Comparison of ENCODE assay signal across 34 cellular contexts in the genomic region with DNA sequence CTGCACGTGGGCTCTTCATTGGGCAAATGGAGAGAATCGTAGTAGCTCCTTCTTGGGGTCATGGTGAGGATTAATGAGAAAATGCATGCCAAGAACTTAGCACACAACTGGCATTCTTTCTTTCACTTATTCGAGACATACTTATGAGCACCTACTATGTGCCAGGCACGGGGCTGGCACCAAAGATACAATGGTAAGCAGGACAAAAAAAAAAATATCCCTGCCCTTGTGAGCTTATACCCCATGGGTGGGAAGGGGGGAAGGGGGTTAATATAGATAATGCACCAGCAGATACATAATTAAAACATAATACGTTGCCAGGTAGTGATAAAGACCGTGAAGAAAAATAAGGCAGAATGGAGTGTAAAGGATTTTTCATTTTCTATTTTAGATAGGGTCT. TPM values are rescaled to one million over a fixed set of nuclear protein-coding genes. Genes with fewer than 3 reads are reported as not detected.
"Had no signal": no experiment of that assay in that cellular context is flagged by ENCODE, and none has a peak within 500 bp of the region (broad histone marks: within the 10 kb centered on the region; RNA-seq: fewer than 3 reads in every experiment).

No MANE protein-coding gene starts in this region.

- DNase-seq: activated CD4-positive, alpha-beta memory T cell treated with anti-CD3 and anti-CD28 coated beads, Interleukin-2, amount 10 ng/mL, durations not matched to agents 7 days and 5 days; activated CD4-positive, alpha-beta T cell treated with anti-CD3 and anti-CD28 coated beads for 1 hour; activated CD4-positive, alpha-beta T cell treated with anti-CD3 and anti-CD28 coated beads for 36 hours; activated CD4-positive, alpha-beta T cell treated with anti-CD3 and anti-CD28 coated beads for 48 hours; activated CD4-positive, alpha-beta T cell treated with anti-CD3 and anti-CD28 coated beads, Interleukin-2, amount 10 ng/mL, durations not matched to agents 7 days and 5 days; activated CD4-positive, alpha-beta T cell treated with anti-CD3 and anti-CD28 coated beads, Interleukin-2, amount 50 U/mL, for 48 hours; activated CD4-positive, CD25-positive, alpha-beta regulatory T cell; activated CD8-positive, alpha-beta memory T cell treated with anti-CD3 and anti-CD28 coated beads, Interleukin-2, amount 10 ng/mL, durations not matched to agents 7 days and 5 days; activated CD8-positive, alpha-beta memory T cell treated with anti-CD3 and anti-CD28 coated beads, Interleukin-2, amount 50 U/mL, for 48 hours; activated CD8-positive, alpha-beta T cell treated with anti-CD3 and anti-CD28 coated beads, Interleukin-2, amount 10 ng/mL, durations not matched to agents 7 days and 5 days; activated effector memory CD4-positive, alpha-beta T cell treated with Interleukin-2 at 50 U/mL for 16 hours; activated gamma-delta T cell; activated naive CD4-positive, alpha-beta T cell treated with anti-CD3 and anti-CD28 coated beads, Interleukin-2, amount 10 ng/mL, durations not matched to agents 7 days and 5 days; activated naive CD4-positive, alpha-beta T cell treated with Interleukin-2 at 50 U/mL for 16 hours; activated naive CD8-positive, alpha-beta T cell treated with anti-CD3 and anti-CD28 coated beads for 36 hours; activated T-cell treated with anti-CD3 and anti-CD28 coated beads, Interleukin-2, amount 50 U/mL, for 24 hours; activated T-cell treated with anti-CD3 and anti-CD28 coated beads, Interleukin-2, amount 50 U/mL, for 48 hours; amniotic stem cell; aorta; body of pancreas; brain microvascular endothelial cell; central memory CD4-positive, alpha-beta T cell; T-helper 1 cell; T-helper 2 cell; T-helper 9 cell had no signal

- H3K4me3 ChIP-seq: adrenal gland, body of pancreas, breast epithelium had no signal

- H3K4me1 ChIP-seq: adrenal gland, breast epithelium had no signal

- H3K36me3 ChIP-seq: adrenal gland, brain microvascular endothelial cell, breast epithelium had no signal

- ATAC-seq: activated CD4-positive, alpha-beta T cell treated with anti-CD3 and anti-CD28 coated beads for 36 hours; activated CD4-positive, CD25-positive, alpha-beta regulatory T cell treated with anti-CD3 and anti-CD28 coated beads, Interleukin-2, amount 50 U/mL, for 24 hours; activated CD8-positive, alpha-beta memory T cell treated with anti-CD3 and anti-CD28 coated beads, Interleukin-2, amount 10 ng/mL, durations not matched to agents 7 days and 5 days; activated CD8-positive, alpha-beta T cell treated with anti-CD3 and anti-CD28 coated beads, Interleukin-2, amount 10 ng/mL, durations not matched to agents 7 days and 5 days; activated naive CD4-positive, alpha-beta T cell treated with anti-CD3 and anti-CD28 coated beads, Interleukin-2, amount 50 U/mL, for 72 hours; body of pancreas; WTC11 had no signal

- H3K27me3 ChIP-seq: adrenal gland, body of pancreas, brain microvascular endothelial cell, breast epithelium had no signal

- H3K27ac ChIP-seq: adrenal gland, body of pancreas, brain microvascular endothelial cell, breast epithelium, VCaP had no signal

- H3K9me3 ChIP-seq: adrenal gland, body of pancreas, breast epithelium had no signal

- FAIRE-seq: astrocyte, TTC549 had no signal

RNA-seq across cellular contexts. Expression of gene SLC13A3, which starts 8.3 kb away (rescaled TPM):
- total RNA-seq: activated CD4-positive, alpha-beta memory T cell treated with anti-CD3 and anti-CD28 coated beads, Interleukin-2, amount 10 ng/mL, durations not matched to agents 7 days and 5 days; activated CD8-positive, alpha-beta T cell treated with anti-CD3 and anti-CD28 coated beads, Interleukin-2, amount 10 ng/mL, durations not matched to agents 7 days and 5 days; activated naive CD4-positive, alpha-beta T cell treated with anti-CD3 and anti-CD28 coated beads, Interleukin-2, amount 50 U/mL, for 72 hours; activated naive CD8-positive, alpha-beta T cell treated with anti-CD3 and anti-CD28 coated beads for 36 hours; activated T-helper 2 cell treated with anti-CD3 and anti-CD28 coated beads, Interferon-gamma antibody, Interleukin-2, Interleukin-4, amounts not matched to agents 10 μg/mL and 5 μg/mL and 100 μg/mL, durations not matched to agents 14 hours and 24 hours and 36 hours had no signal
